ENCODE assay signal across 8 cellular contexts in the genomic region with DNA sequence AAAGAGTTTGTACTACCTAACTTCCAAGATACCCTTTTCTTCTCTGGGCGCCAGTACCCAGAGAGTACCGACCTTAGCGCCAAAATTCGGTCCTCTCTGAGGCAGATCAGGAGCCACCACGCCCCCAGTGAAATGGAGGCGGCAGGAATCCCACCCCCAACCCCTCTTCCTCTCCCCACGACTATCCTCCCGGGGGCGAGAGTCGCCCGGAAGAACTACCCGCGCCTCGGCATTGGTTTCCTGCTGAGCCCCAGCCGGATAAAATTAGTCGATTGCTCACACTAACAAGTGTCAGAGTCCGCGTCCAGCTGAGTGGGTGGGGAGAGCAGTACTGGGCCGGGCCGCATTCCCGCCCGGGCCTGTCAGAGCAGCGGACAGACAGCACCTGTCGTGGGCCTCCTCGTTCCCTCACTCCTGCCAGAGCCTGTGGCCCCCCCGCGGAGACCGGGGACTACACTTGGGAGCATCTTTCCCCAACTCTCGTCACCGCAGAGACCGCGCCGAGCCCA.
DNase-seq lines count a peak whose midpoint lies in the region; ATAC-seq and TF ChIP-seq lines count a peak whose summit lies in the region.

No MANE protein-coding gene starts in this region.

- H3K36me3 ChIP-seq in DOHH2 (ENCODE audit: control insufficient read depth, low read length): no peaks in the 10 kb centered on the region
- H3K36me3 ChIP-seq in HAP-1 (replicated peaks): no peaks in the 10 kb centered on the region

- H4K20me1 ChIP-seq in DOHH2 (ENCODE audit: control insufficient read depth, insufficient read depth, low read depth, low read length): no peaks in the 10 kb centered on the region

- peak; percentile 31 for ATAC-seq in GM21825 (IDR thresholded peaks at IDR 0.05; ENCODE audit: unreplicated experiment)

- H3K79me2 ChIP-seq in DOHH2 (ENCODE audit: control insufficient read depth, low read length): no peaks in the 10 kb centered on the region

- no peak for TF ChIP-seq CTCF in DOHH2 (IDR thresholded peaks at IDR 0.05; ENCODE audit: low read depth, low read length, poor library complexity, severe bottlenecking)

- H3K4me1 ChIP-seq in DOHH2 (ENCODE audit: control insufficient read depth, low read length) (no peaks in the 10 kb centered on the region; the same call in 1 of the 2 replicates), HAP-1 (peaks cover 9% of the 10 kb centered on the region)

- DNase-seq in NCI-H748 (lab: John Stamatoyannopoulos, UW; ENCODE audit: unreplicated experiment) (peak; percentile 70), globus pallidus (ENCODE audit: low spot score) (peak; percentile 16), non-pigmented ciliary epithelial cell (ENCODE audit: low read depth) (peak; percentile 42), HAP-1 (ENCODE audit: low spot score in 2 of 2) (no peak), GOT3 (lab: John Stamatoyannopoulos, UW) (no peak)
- DNase-seq in activated naive CD4-positive, alpha-beta T cell treated with anti-CD3 and anti-CD28 coated beads, Interleukin-2, amount 50 U/mL, for 16 hours: peak; percentile 17

- H3K9me2 ChIP-seq in DOHH2 (replicated peaks; ENCODE audit: control insufficient read depth, low read length): no peaks in the 10 kb centered on the region

- H3K27ac ChIP-seq in DOHH2 (ENCODE audit: low read depth, low read length): no peak overlapping the region

- in situ Hi-C loops in HAP-1 (cut with MboI; ENCODE audit: low sequenced_read_pairs): loop anchor here (25.0 kb wide), 1 partner anchor 673 kb away; a partner anchor contains a TSS

- H3F3A ChIP-seq in DOHH2 (ENCODE audit: control insufficient read depth, insufficient read depth): no peaks in the 10 kb centered on the region

- peak overlapping the region; percentile 55 for H3K4me2 ChIP-seq in DOHH2 (ENCODE audit: low read length)

- peak overlapping the region; percentile 39 for H3K4me3 ChIP-seq in DOHH2 (ENCODE audit: low read length)
- H3K4me3 ChIP-seq in HAP-1: no peak overlapping the region

- H3K9me3 ChIP-seq in DOHH2 (ENCODE audit: control insufficient read depth, insufficient read depth, low read length) (no peaks in the 10 kb centered on the region), HAP-1 (no peaks in the 10 kb centered on the region)

- H3K27me3 ChIP-seq in DOHH2 (ENCODE audit: control insufficient read depth, low read length) (peaks cover 12% of the 10 kb centered on the region), HAP-1 (ENCODE audit: low read depth) (no peaks in the 10 kb centered on the region)

Comparison
In these comparisons a context has a peak if more than half of its experiments do, and no peak if none do; other contexts are left out.
1. DNase-seq: peak in NCI-H748 (single experiment), activated naive CD4-positive, alpha-beta T cell treated with anti-CD3 and anti-CD28 coated beads, Interleukin-2, amount 50 U/mL, for 16 hours (single experiment), globus pallidus (single experiment) and non-pigmented ciliary epithelial cell (single experiment); none in HAP-1 (0 of 2) and GOT3 (single experiment).